ENCODE assay signal across 10 cellular contexts in genomic region chr16:74226361-74226979, GRCh38.
DNase-seq lines count a peak whose midpoint lies in the region; ATAC-seq, FAIRE-seq and TF ChIP-seq lines count a peak whose summit lies in the region.
"Had no signal": no experiment of that assay in that cellular context is flagged by ENCODE, and none has a peak within 500 bp of the region (broad histone marks: within the 10 kb centered on the region; RNA-seq: fewer than 3 reads in every experiment).

No MANE protein-coding gene starts in this region.

- TF ChIP-seq POLR2A in GM12878 (IDR thresholded peaks at IDR 0.05; ENCODE audit: low read depth, low read length): no peak

- TF ChIP-seq EP300 in GM12878 (IDR thresholded peaks at IDR 0.05; ENCODE audit: borderline replicate concordance in 1 of 2, control insufficient read depth in 1 of 2, low read depth in 2 of 2, low read length in 2 of 2): no peak

- peak; percentile 30 for TF ChIP-seq RAD21 in GM12878 (IDR thresholded peaks at IDR 0.05; ENCODE audit: insufficient read depth, low read depth, low read length)

- H4K20me1 ChIP-seq in DOHH2 (ENCODE audit: control insufficient read depth, insufficient read depth, low read depth, low read length): no peaks in the 10 kb centered on the region
- no peaks in the 10 kb centered on the region for H4K20me1 ChIP-seq in GM12878 (ENCODE audit: control insufficient read depth, insufficient read depth)

- H3K9ac ChIP-seq in GM12878 (ENCODE audit: control insufficient read depth, insufficient read depth, low read length): no peak overlapping the region

- SMC1A ChIA-PET in GM12878 (lab: Charles Lee; ENCODE audit: uncharacterized antibody, unreplicated experiment): interaction anchor here (0.7 to 1.6 kb wide), 4 partner anchors 44 to 438 kb away, joined by 3 to 14 read pairs (median 4); no protein-coding TSS in a partner anchor

- H3K4me1 Mint-ChIP-seq in mesothelial cell of epicardium (peaks cover 17% of the 10 kb centered on the region), immature natural killer cell (no peaks in the 10 kb centered on the region)

- H3K27me3 Mint-ChIP-seq in mesothelial cell of epicardium (ENCODE audit: low read depth): peaks cover 2% of the 10 kb centered on the region
- peaks cover 0 to 10% (median 4%) of the 10 kb centered on the region in 3 donors for H3K27me3 Mint-ChIP-seq in immature natural killer cell (ENCODE audit: low read depth in 3 of 3)

- H3K36me3 Mint-ChIP-seq in mesothelial cell of epicardium: no peaks in the 10 kb centered on the region
- H3K36me3 Mint-ChIP-seq in immature natural killer cell: no peaks in the 10 kb centered on the region

- H3K4me2 ChIP-seq in DOHH2 (ENCODE audit: low read length): no peak overlapping the region
- no peak overlapping the region for H3K4me2 ChIP-seq in GM12878 (ENCODE audit: control insufficient read depth, insufficient read depth)

- H2AFZ ChIP-seq in GM12878 (ENCODE audit: control insufficient read depth, low read depth, low read length): no peak overlapping the region

- H3K9me2 ChIP-seq in DOHH2 (replicated peaks; ENCODE audit: control insufficient read depth, low read length): no peaks in the 10 kb centered on the region

- 0% methylated on average over 6 of the region's 6 CpGs for WGBS in GM12878 (ENCODE audit: insufficient coverage, insufficient replicate concordance, low lambda C conversion rate, missing lambda C conversion rate)

- peak; percentile 4 for DNase-seq in LHCN-M2 (ENCODE audit: low read depth)
- no peak for DNase-seq in GM12878 (ENCODE audit: low read depth, low spot score)
- no peak for DNase-seq in mesothelial cell of epicardium (ENCODE audit: low spot score in 2 of 2, unreplicated experiment in 2 of 2)
- no peak for DNase-seq in immature natural killer cell
- no peak for DNase-seq in NCI-H2029 (lab: John Stamatoyannopoulos, UW)
- no peak for DNase-seq in activated effector memory CD4-positive, alpha-beta T cell treated with Interleukin-2 at 50 U/mL for 16 hours
- DNase-seq: stimulated activated CD4-positive, alpha-beta T cell treated with anti-CD3 and anti-CD28 coated beads, Interleukin-4, amount 100 ng/mL, for 4 hours had no signal

- CTCF ChIA-PET in GM12878 (lab: Yijun Ruan, JAX): interaction anchor here (0.5 to 2.6 kb wide), 9 partner anchors 14 to 1720 kb away, joined by 3 to 19 read pairs (median 3); no protein-coding TSS in a partner anchor

- H3K4me3 ChIP-seq in DOHH2 (ENCODE audit: low read length): no peak overlapping the region
- H3K4me3 ChIP-seq in GM12878: no peak overlapping the region

- H3K27me3 ChIP-seq in DOHH2 (ENCODE audit: control insufficient read depth, low read length): no peaks in the 10 kb centered on the region
- no peaks in the 10 kb centered on the region for H3K27me3 ChIP-seq in GM12878 (replicated peaks in 1 of 2; ENCODE audit: control insufficient read depth in 2 of 2, insufficient read depth in 2 of 2, low read length in 1 of 2)

- no peaks in the 10 kb centered on the region for H3K9me3 ChIP-seq in DOHH2 (ENCODE audit: control insufficient read depth, insufficient read depth, low read length)
- H3K9me3 ChIP-seq in GM12878 (replicated peaks; ENCODE audit: control insufficient read depth, insufficient read depth, low read length): no peaks in the 10 kb centered on the region

- no peaks in the 10 kb centered on the region for H3F3A ChIP-seq in DOHH2 (ENCODE audit: control insufficient read depth, insufficient read depth)

- no peak overlapping the region for H3K27ac Mint-ChIP-seq in mesothelial cell of epicardium
- H3K27ac Mint-ChIP-seq in immature natural killer cell: no peak overlapping the region

- TF ChIP-seq CTCF in DOHH2 (IDR thresholded peaks at IDR 0.05; ENCODE audit: low read depth, low read length, poor library complexity, severe bottlenecking) (peak; percentile 51), GM12878 (IDR thresholded peaks at IDR 0.05 in 2 of 3, conservative IDR thresholded peaks at IDR 0.05 in 1 of 3; ENCODE audit: control insufficient read depth in 2 of 3, extremely low read depth in 1 of 3, insufficient read depth in 1 of 3, low read depth in 3 of 3, low read length in 3 of 3) (peak; percentile 8 to 40 (median 15); a peak in 3 of 6 replicates), mesothelial cell of epicardium (IDR thresholded peaks at IDR 0.05; ENCODE audit: unreplicated experiment) (peak; percentile 43)

- RAD21 ChIA-PET in GM12878 (lab: Charles Lee; ENCODE audit: unreplicated experiment): interaction anchor here (1.2 to 1.4 kb wide), 4 partner anchors 15 to 191 kb away, joined by 3 to 6 read pairs (median 4); no protein-coding TSS in a partner anchor

- H3K4me3 Mint-ChIP-seq in mesothelial cell of epicardium (no peak overlapping the region), immature natural killer cell (no peak overlapping the region)

- no peak for ATAC-seq in GM12878
- no peak for ATAC-seq in GM18517 (IDR thresholded peaks at IDR 0.05; ENCODE audit: unreplicated experiment)

- no peak for FAIRE-seq in GM12878 (lab: Jason Lieb, UNC)

- H3K27ac ChIP-seq in DOHH2 (ENCODE audit: low read depth, low read length) (no peak overlapping the region), GM12878 (ENCODE audit: control insufficient read depth, insufficient read depth) (no peak overlapping the region)
- H3K27ac ChIP-seq: epithelial cell of prostate had no signal

- no peaks in the 10 kb centered on the region for H3K36me3 ChIP-seq in DOHH2 (ENCODE audit: control insufficient read depth, low read length)
- H3K36me3 ChIP-seq in GM12878 (ENCODE audit: control insufficient read depth in 2 of 2, insufficient read depth in 2 of 2, low read length in 1 of 2): no peaks in the 10 kb centered on the region

- BruUV-seq in GM12878 (replicated peaks; lab: Mats Ljungman, UMichigan): no TSS peak

- intact Hi-C loops in GM12878 (cut with micrococcal nuclease; ENCODE audit: unreplicated experiment): no loop called here

- POLR2A ChIA-PET in GM12878 (lab: Charles Lee): no interaction called here

- H3K79me2 ChIP-seq in DOHH2 (ENCODE audit: control insufficient read depth, low read length) (no peaks in the 10 kb centered on the region), GM12878 (ENCODE audit: control insufficient read depth, insufficient read depth, low read length) (no peaks in the 10 kb centered on the region)

- H3K4me1 ChIP-seq in DOHH2 (ENCODE audit: control insufficient read depth, low read length) (no peaks in the 10 kb centered on the region), GM12878 (ENCODE audit: control insufficient read depth, insufficient read depth, low read length) (no peaks in the 10 kb centered on the region)

- H3K9me3 Mint-ChIP-seq in mesothelial cell of epicardium (no peaks in the 10 kb centered on the region), immature natural killer cell (no peaks in the 10 kb centered on the region)

- in situ Hi-C loops in GM12878 (cut with MboI): no loop called here

TF ChIP-seq in GM12878, 131 proteins besides CTCF, POLR2A, EP300 and RAD21:
- no peak for TF ChIP-seq PML (IDR thresholded peaks at IDR 0.05; ENCODE audit: low read length)
- TF ChIP-seq MYB (IDR thresholded peaks at IDR 0.05; ENCODE audit: borderline replicate concordance, low read depth, low read length): no peak
- no peak for TF ChIP-seq ATF2 (IDR thresholded peaks at IDR 0.05; ENCODE audit: low read length)
